In genomic region chr2:127526142-127526939, GRCh38 we compare ENCODE assay signal across 8 cellular contexts. TPM values are rescaled to one million over a fixed set of nuclear protein-coding genes. Genes with fewer than 3 reads are reported as not detected.
A peak's percentile ranks its signal among the peaks of the same experiment; 100 is the strongest.
DNase-seq lines count a peak whose midpoint lies in the region; ATAC-seq and TF ChIP-seq lines count a peak whose summit lies in the region.

TSS of gene IWS1 (minus strand) at chr2:127526489. CDS start at chr2:127526208, 281 bp downstream.

- H3K4me1 ChIP-seq in ovary (ENCODE audit: insufficient read depth) (peaks cover 4% of the 10 kb centered on the region), thyroid gland (peaks cover 14 to 20% of the 10 kb centered on the region in 2 donors)

- H3K36me3 ChIP-seq in ovary (no peaks in the 10 kb centered on the region), thyroid gland (peaks cover 0 to 16% of the 10 kb centered on the region in 2 donors)

- H3K27me3 ChIP-seq in ovary = no peaks in the 10 kb centered on the region
- no peaks in the 10 kb centered on the region for H3K27me3 ChIP-seq in thyroid gland

- peak; percentile 87 for ATAC-seq in HG02759 (IDR thresholded peaks at IDR 0.05; ENCODE audit: unreplicated experiment)
- peak; percentile 98 for ATAC-seq in Right ventricle myocardium inferior

- H3K27ac ChIP-seq in ovary = peak within 1 kb of the TSS; percentile 45 to 91
- H3K27ac ChIP-seq in thyroid gland = peak within 1 kb of the TSS; percentile 83 to 95 (median 92)

- TF ChIP-seq CTCF in GM12865 (IDR thresholded peaks at IDR 0.05; ENCODE audit: insufficient read depth, low read depth, low read length, missing control alignments) (peak; percentile 15), ovary (IDR thresholded peaks at IDR 0.05) (peak in 2 of 3 donors; percentile 59 to 60), thyroid gland (IDR thresholded peaks at IDR 0.05) (peak in 4 of 6 experiments; percentile 35 to 54 (median 40))

- peak; percentile 96 for DNase-seq in GM12865 (ENCODE audit: low read depth)
- DNase-seq in NCI-H1417 (lab: John Stamatoyannopoulos, UW) = peak; percentile 89 to 99 (median 98)
- DNase-seq in SW 1271 (lab: John Stamatoyannopoulos, UW) = peak; percentile 87 to 97
- peak; percentile 83 for DNase-seq in activated naive CD8-positive, alpha-beta T cell treated with anti-CD3 and anti-CD28 coated beads, Interleukin-2, amount 50 U/mL, for 16 hours (ENCODE audit: low read depth, low spot score)
- peak; percentile 97 for DNase-seq in Right ventricle myocardium inferior (ENCODE audit: missing footprints)
- peak; percentile 92 to 96 (median 93) for DNase-seq in ovary
- peak; percentile 96 to 97 for DNase-seq in thyroid gland

- H3K9me3 ChIP-seq in ovary = no peaks in the 10 kb centered on the region
- no peaks in the 10 kb centered on the region for H3K9me3 ChIP-seq in thyroid gland

- intact Hi-C loops in Right ventricle myocardium inferior (cut with DNase I) = loop anchor here (10.0 kb wide), 1 partner anchor 148 kb away; the partner anchor contains the start of gene LIMS2
- intact Hi-C loops in ovary (cut with DNase I) = loop anchor here in 1 of 4 donors (10.0 kb wide), 1 partner anchor 318 kb away; no protein-coding TSS in a partner anchor
- intact Hi-C loops in thyroid gland (cut with DNase I) = no loop called here

- TF ChIP-seq EP300 in ovary (IDR thresholded peaks at IDR 0.05) = peak; percentile 77

- TF ChIP-seq POLR2A in ovary (IDR thresholded peaks at IDR 0.05) (peak; percentile 76), thyroid gland (IDR thresholded peaks at IDR 0.05) (peak in 1 of 2 donors; percentile 74)

- H3K4me3 ChIP-seq in GM12865 (ENCODE audit: low read depth, low read length) (peak within 1 kb of the TSS; percentile 79), ovary (peak within 1 kb of the TSS; percentile 100), thyroid gland (replicated peaks in 1 of 3) (peak within 1 kb of the TSS; percentile 84 to 98 (median 94))

- 0 to 1% (median 0%) methylated on average over 63 to 66 of the region's 66 CpGs for WGBS in ovary, 3 donors
- WGBS in thyroid gland, 2 donors = 0% methylated on average over 26 to 47 of the region's 66 CpGs

RNA-seq across cellular contexts. Expression of gene IWS1, which starts in this region (rescaled TPM):
- total RNA-seq in Right ventricle myocardium inferior = 53.0 TPM
- 10 to 100 TPM; 13.9 to 29.0 (median 25.8) TPM for total RNA-seq in ovary
- polyA plus RNA-seq in ovary = 10 to 100 TPM; 15.8 to 28.1 TPM
- total RNA-seq in thyroid gland = 10 to 100 TPM; 33.8 to 70.4 (median 42.1) TPM

Comparison
In these comparisons a context has a peak if more than half of its experiments do, and no peak if none do; other contexts are left out.
1. Peak in every context shown above with its lines: DNase-seq, ATAC-seq, H3K4me3 ChIP-seq and H3K27ac ChIP-seq.